17 cellular contexts compared by ENCODE assay signal in genomic region chr3:58000306-58000705, GRCh38. TPM values are rescaled to one million over a fixed set of nuclear protein-coding genes. Genes with fewer than 3 reads are reported as not detected.
A peak's percentile ranks its signal among the peaks of the same experiment; 100 is the strongest.
DNase-seq lines count a peak whose midpoint lies in the region; ATAC-seq and TF ChIP-seq lines count a peak whose summit lies in the region.
"Had no signal": no experiment of that assay in that cellular context is flagged by ENCODE, and none has a peak within 500 bp of the region (broad histone marks: within the 10 kb centered on the region; RNA-seq: fewer than 3 reads in every experiment).

No MANE protein-coding gene starts in this region.

- H3K9me3 ChIP-seq in breast epithelium = no peaks in the 10 kb centered on the region
- H3K9me3 ChIP-seq in mammary epithelial cell (replicated peaks; ENCODE audit: insufficient read depth, low read length) = no peaks in the 10 kb centered on the region
- H3K9me3 ChIP-seq in gastrocnemius medialis = no peaks in the 10 kb centered on the region

- H3K27ac ChIP-seq in breast epithelium (no peak overlapping the region), mammary epithelial cell (ENCODE audit: insufficient read depth, low read depth, low read length) (peak overlapping the region; percentile 96), urinary bladder (ENCODE audit: low read depth) (peak overlapping the region; percentile 31), gastrocnemius medialis (no peak overlapping the region)
- H3K27ac ChIP-seq: C4-2B had no signal

- CTCF ChIA-PET in MCF 10A (lab: Yijun Ruan, JAX) = no interaction called here
- CTCF ChIA-PET in mammary epithelial cell (lab: Charles Lee; ENCODE audit: low non-redundant PET) = interaction anchor here (0.6 kb wide), 1 partner anchor 39 kb away, joined by 3 read pairs; no protein-coding TSS in a partner anchor

- H3K27me3 Mint-ChIP-seq in MCF 10A (ENCODE audit: insufficient read depth, unreplicated experiment) = no peaks in the 10 kb centered on the region
- H3K27me3 Mint-ChIP-seq in mesothelial cell of epicardium (ENCODE audit: low read depth) = no peaks in the 10 kb centered on the region
- no peaks in the 10 kb centered on the region for H3K27me3 Mint-ChIP-seq in activated T-cell treated with anti-CD3 and anti-CD28 coated beads, Interleukin-2, amount 50 U/mL, for 24 hours

- H3K4me1 Mint-ChIP-seq in MCF 10A (ENCODE audit: insufficient read depth, unreplicated experiment) (peaks cover 31% of the 10 kb centered on the region), mesothelial cell of epicardium (peaks cover 23% of the 10 kb centered on the region)
- peaks cover 11% of the 10 kb centered on the region for H3K4me1 Mint-ChIP-seq in activated T-cell treated with anti-CD3 and anti-CD28 coated beads, Interleukin-2, amount 50 U/mL, for 24 hours (ENCODE audit: low read depth)

- BruUV-seq in MCF 10A (replicated peaks; lab: Mats Ljungman, UMichigan) = TSS peak; percentile 63
- BruUV-seq in mammary epithelial cell (replicated peaks; lab: Mats Ljungman, UMichigan) = TSS peak; percentile 59

- TF ChIP-seq POLR2A in breast epithelium (IDR thresholded peaks at IDR 0.05) (no peak), gastrocnemius medialis (IDR thresholded peaks at IDR 0.05) (no peak)

- H3K4me1 ChIP-seq in breast epithelium (peaks cover 0 to 8% of the 10 kb centered on the region in 2 donors), mammary epithelial cell (ENCODE audit: insufficient read depth, low read length) (peaks cover 46% of the 10 kb centered on the region), urinary bladder (ENCODE audit: insufficient read depth) (no peaks in the 10 kb centered on the region), gastrocnemius medialis (no peaks in the 10 kb centered on the region)

- in situ Hi-C loops in mammary epithelial cell (cut with MboI; ENCODE audit: low sequenced_read_pairs in 2 of 2) = no loop called here
- in situ Hi-C loops in gastrocnemius medialis (cut with MboI; ENCODE audit: low sequenced_read_pairs in 4 of 4) = no loop called here

- peak overlapping the region; percentile 92 for H3K27ac Mint-ChIP-seq in MCF 10A (ENCODE audit: low read depth, unreplicated experiment)
- peak overlapping the region; percentile 89 for H3K27ac Mint-ChIP-seq in mesothelial cell of epicardium
- no peak overlapping the region for H3K27ac Mint-ChIP-seq in activated T-cell treated with anti-CD3 and anti-CD28 coated beads, Interleukin-2, amount 50 U/mL, for 24 hours

- peak overlapping the region; percentile 42 for H3K4me3 Mint-ChIP-seq in MCF 10A (ENCODE audit: unreplicated experiment)
- no peak overlapping the region for H3K4me3 Mint-ChIP-seq in mesothelial cell of epicardium
- no peak overlapping the region for H3K4me3 Mint-ChIP-seq in activated T-cell treated with anti-CD3 and anti-CD28 coated beads, Interleukin-2, amount 50 U/mL, for 24 hours

- peak overlapping the region; percentile 2 for H3K4me2 ChIP-seq in mammary epithelial cell (ENCODE audit: insufficient read depth, low read depth, low read length)

- H3K79me2 ChIP-seq in mammary epithelial cell (ENCODE audit: insufficient read depth, low read length) = no peaks in the 10 kb centered on the region

- POLR2A ChIA-PET in MCF 10A (lab: Yijun Ruan, JAX) = interaction anchor here (0.6 to 2.8 kb wide), 6 partner anchors 10 to 47 kb away, joined by 3 to 14 read pairs (median 4); no protein-coding TSS in a partner anchor

- H3K36me3 Mint-ChIP-seq in MCF 10A (ENCODE audit: insufficient read depth, unreplicated experiment) (peaks cover under 1% of the 10 kb centered on the region), mesothelial cell of epicardium (no peaks in the 10 kb centered on the region)
- no peaks in the 10 kb centered on the region for H3K36me3 Mint-ChIP-seq in activated T-cell treated with anti-CD3 and anti-CD28 coated beads, Interleukin-2, amount 50 U/mL, for 24 hours (ENCODE audit: low read depth)

- peak overlapping the region; percentile 38 for H2AFZ ChIP-seq in mammary epithelial cell (ENCODE audit: low read depth, low read length)

- peak overlapping the region; percentile 24 for H3K9ac ChIP-seq in mammary epithelial cell (ENCODE audit: insufficient read depth, low read length)

- H3K36me3 ChIP-seq in breast epithelium (no peaks in the 10 kb centered on the region), mammary epithelial cell (ENCODE audit: insufficient read depth, low read length) (no peaks in the 10 kb centered on the region), urinary bladder (ENCODE audit: insufficient read depth) (no peaks in the 10 kb centered on the region), gastrocnemius medialis (no peaks in the 10 kb centered on the region)

- no peaks in the 10 kb centered on the region for H4K20me1 ChIP-seq in mammary epithelial cell (ENCODE audit: insufficient read depth, low read length)

- DNase-seq in MCF 10A (ENCODE audit: unreplicated experiment) = no peak
- no peak for DNase-seq in breast epithelium (ENCODE audit: low spot score in 2 of 2)
- DNase-seq in mammary epithelial cell = no peak
- no peak for DNase-seq in mesothelial cell of epicardium (ENCODE audit: low spot score in 2 of 2, unreplicated experiment in 2 of 2)
- DNase-seq in activated T-cell treated with anti-CD3 and anti-CD28 coated beads, Interleukin-2, amount 50 U/mL, for 24 hours = no peak
- DNase-seq in gastrocnemius medialis = no peak
- DNase-seq: COR-L47, DMS79, GOT3, Kasumi-1, NCI-H1417, NCI-H2029, NCI-H510A, SIG-M5 had no signal

- intact Hi-C loops in MCF 10A (cut with micrococcal nuclease) = no loop called here
- intact Hi-C loops in breast epithelium (cut with DNase I; ENCODE audit: low total_unique reads) = no loop called here
- intact Hi-C loops in mammary epithelial cell (cut with micrococcal nuclease) = no loop called here
- intact Hi-C loops in gastrocnemius medialis (cut with DNase I; ENCODE audit: low total_unique reads) = no loop called here

- 98% methylated on average over 5 of the region's 5 CpGs for whole genome bisulfite sequencing in mammary epithelial cell (ENCODE audit: low coverage, missing lambda C conversion rate)
- WGBS in urinary bladder = 98% methylated on average over 5 of the region's 5 CpGs

- TF ChIP-seq CTCF in MCF 10A (IDR thresholded peaks at IDR 0.05; ENCODE audit: unreplicated experiment) (no peak), breast epithelium (IDR thresholded peaks at IDR 0.05) (no peak), mammary epithelial cell (conservative IDR thresholded peaks at IDR 0.05 in 1 of 2, IDR thresholded peaks at IDR 0.05 in 1 of 2; ENCODE audit: extremely low read depth in 1 of 2, insufficient read depth in 1 of 2, low read depth in 1 of 2, low read length in 2 of 2) (no peak), mesothelial cell of epicardium (IDR thresholded peaks at IDR 0.05; ENCODE audit: unreplicated experiment) (no peak), gastrocnemius medialis (IDR thresholded peaks at IDR 0.05 in 4 of 5, conservative IDR thresholded peaks at IDR 0.05 in 1 of 5) (no peak)

- no peaks in the 10 kb centered on the region for H3K9me3 Mint-ChIP-seq in MCF 10A (ENCODE audit: unreplicated experiment)
- no peaks in the 10 kb centered on the region for H3K9me3 Mint-ChIP-seq in mesothelial cell of epicardium
- H3K9me3 Mint-ChIP-seq in activated T-cell treated with anti-CD3 and anti-CD28 coated beads, Interleukin-2, amount 50 U/mL, for 24 hours = no peaks in the 10 kb centered on the region

- ATAC-seq in gastrocnemius medialis (no peak), HG03378 (IDR thresholded peaks at IDR 0.05; ENCODE audit: unreplicated experiment) (no peak)

- no peaks in the 10 kb centered on the region for H3K27me3 ChIP-seq in breast epithelium
- H3K27me3 ChIP-seq in mammary epithelial cell (ENCODE audit: insufficient read depth, low read length) = no peaks in the 10 kb centered on the region
- H3K27me3 ChIP-seq in gastrocnemius medialis = no peaks in the 10 kb centered on the region

- dilution Hi-C loops in mammary epithelial cell (cut with HindIII; ENCODE audit: low sequenced_read_pairs) = no loop called here

- H3K4me3 ChIP-seq in breast epithelium (no peak overlapping the region), mammary epithelial cell (replicated peaks in 1 of 3; ENCODE audit: insufficient read depth in 1 of 3, low read depth in 2 of 3, low read length in 3 of 3) (no peak overlapping the region), urinary bladder (ENCODE audit: low read depth, low read length) (no peak overlapping the region), gastrocnemius medialis (no peak overlapping the region)

RNA-seq across cellular contexts. Expression of gene FLNB, which starts 7.9 kb away (rescaled TPM):
- total RNA-seq in MCF 10A (2022) (580 and 593 TPM in 2 replicates), breast epithelium (100 to 1,000 TPM in 2 of 3 donors, 10 to 100 TPM in 1; 40.3 to 242 (median 164) TPM), mammary epithelial cell (1,000 to 10,000 TPM in 1 of 2 donors, 100 to 1,000 TPM in 1; 930 to 1,038 TPM), mesothelial cell of epicardium (173 to 190 TPM (median 177 TPM) in 3 replicates), urinary bladder (155 TPM), gastrocnemius medialis (10 to 100 TPM; 10.9 to 21.5 (median 12.0) TPM)
- polyA plus RNA-seq in mammary epithelial cell (415 TPM), urinary bladder (98.3 TPM)
- polyA minus RNA-seq in mammary epithelial cell = 1,694 TPM

Comparison
In these comparisons a context has a peak if more than half of its experiments do, and no peak if none do; other contexts are left out.
1. H3K27ac ChIP-seq: peak in mammary epithelial cell (single experiment) and urinary bladder (single experiment); none in breast epithelium (0 of 2) and gastrocnemius medialis (0 of 4).